In genomic region chr2:240851078-240851861, GRCh38 we compare ENCODE assay signal across 7 cellular contexts. TPM values are rescaled to one million over a fixed set of nuclear protein-coding genes. Genes with fewer than 3 reads are reported as not detected.
DNase-seq lines count a peak whose midpoint lies in the region; ATAC-seq and TF ChIP-seq lines count a peak whose summit lies in the region.

No MANE protein-coding gene starts in this region.

- no peaks in the 10 kb centered on the region for H4K20me1 ChIP-seq in SU-DHL-6 (ENCODE audit: low read depth, low read length)

- H3K27ac Mint-ChIP-seq in activated naive CD8-positive, alpha-beta T cell treated with anti-CD3 and anti-CD28 coated beads, Interleukin-2, amount 10 ng/mL, durations not matched to agents 7 days and 5 days = no peak overlapping the region

- no peak overlapping the region for H3K9ac ChIP-seq in SU-DHL-6 (ENCODE audit: low read length)

- intact Hi-C loops in Right ventricle myocardium superior (cut with DNase I) = no loop called here
- intact Hi-C loops in posterior vena cava (cut with DNase I) = no loop called here

- no peaks in the 10 kb centered on the region for H3K36me3 ChIP-seq in SU-DHL-6 (ENCODE audit: low read length)

- no peak overlapping the region for H2AFZ ChIP-seq in SU-DHL-6 (ENCODE audit: low read depth, low read length, severe bottlenecking)

- DNase-seq in NCI-H1092 treated with DMSO at 0.1 percent for 48 hours (lab: John Stamatoyannopoulos, UW) (peak; percentile 59), Right ventricle myocardium superior (peak; percentile 90), posterior vena cava (ENCODE audit: low spot score) (peak; percentile 94), ureter (ENCODE audit: low spot score) (peak; percentile 90)
- peak; percentile 85 for DNase-seq in activated naive CD8-positive, alpha-beta T cell treated with anti-CD3 and anti-CD28 coated beads, Interleukin-2, amount 10 ng/mL, durations not matched to agents 7 days and 5 days

- no peaks in the 10 kb centered on the region for H3K4me1 Mint-ChIP-seq in activated naive CD8-positive, alpha-beta T cell treated with anti-CD3 and anti-CD28 coated beads, Interleukin-2, amount 10 ng/mL, durations not matched to agents 7 days and 5 days

- no peaks in the 10 kb centered on the region for H3K9me2 ChIP-seq in SU-DHL-6 (replicated peaks; ENCODE audit: insufficient read depth, low read length)

- ATAC-seq in GM18517 (IDR thresholded peaks at IDR 0.05; ENCODE audit: unreplicated experiment) (peak; percentile 51), Right ventricle myocardium superior (ENCODE audit: poor library complexity) (peak; percentile 96)
- ATAC-seq in activated naive CD8-positive, alpha-beta T cell treated with anti-CD3 and anti-CD28 coated beads, Interleukin-2, amount 10 ng/mL, durations not matched to agents 7 days and 5 days (ENCODE audit: low read depth) = peak; percentile 93

- H3K9me3 ChIP-seq in SU-DHL-6 (ENCODE audit: insufficient read depth, low read length) = 0 out of 2 replicates have a peak, but pooled peaks cover 6% of the 10 kb centered on the region

- H3K4me3 Mint-ChIP-seq in activated naive CD8-positive, alpha-beta T cell treated with anti-CD3 and anti-CD28 coated beads, Interleukin-2, amount 10 ng/mL, durations not matched to agents 7 days and 5 days = no peak overlapping the region

- H3K36me3 Mint-ChIP-seq in activated naive CD8-positive, alpha-beta T cell treated with anti-CD3 and anti-CD28 coated beads, Interleukin-2, amount 10 ng/mL, durations not matched to agents 7 days and 5 days = peaks cover 3% of the 10 kb centered on the region

- no peak overlapping the region for H3K4me3 ChIP-seq in SU-DHL-6 (ENCODE audit: insufficient read depth, low read length, poor library complexity, severe bottlenecking)

- H3F3A ChIP-seq in SU-DHL-6 (ENCODE audit: insufficient read depth) = no peaks in the 10 kb centered on the region

- H3K27ac ChIP-seq in SU-DHL-6 (ENCODE audit: low read depth, low read length) = no peak overlapping the region

- H3K27me3 ChIP-seq in SU-DHL-6 (ENCODE audit: low read length) = no peaks in the 10 kb centered on the region

- no peaks in the 10 kb centered on the region for H3K27me3 Mint-ChIP-seq in activated naive CD8-positive, alpha-beta T cell treated with anti-CD3 and anti-CD28 coated beads, Interleukin-2, amount 10 ng/mL, durations not matched to agents 7 days and 5 days

- peak; percentile 81 for TF ChIP-seq CTCF in SU-DHL-6 (IDR thresholded peaks at IDR 0.05; ENCODE audit: insufficient read depth, low read length, poor library complexity, severe bottlenecking)

- H3K79me2 ChIP-seq in SU-DHL-6 (ENCODE audit: insufficient read depth, low read length) = no peaks in the 10 kb centered on the region

- H3K9me3 Mint-ChIP-seq in activated naive CD8-positive, alpha-beta T cell treated with anti-CD3 and anti-CD28 coated beads, Interleukin-2, amount 10 ng/mL, durations not matched to agents 7 days and 5 days = peaks cover 7% of the 10 kb centered on the region

- POLR2A ChIA-PET in activated naive CD8-positive, alpha-beta T cell treated with anti-CD3 and anti-CD28 coated beads, Interleukin-2, amount 10 ng/mL, durations not matched to agents 7 days and 5 days (lab: Charles Lee) = no interaction called here

- H3K4me2 ChIP-seq in SU-DHL-6 (ENCODE audit: low read depth, low read length, poor library complexity, severe bottlenecking) = no peak overlapping the region

RNA-seq across cellular contexts. Expression of gene AGXT, which starts 17.4 kb away (rescaled TPM):
- total RNA-seq in activated naive CD8-positive, alpha-beta T cell treated with anti-CD3 and anti-CD28 coated beads, Interleukin-2, amount 10 ng/mL, durations not matched to agents 7 days and 5 days = not detected
- not detected for total RNA-seq in Right ventricle myocardium superior
- not detected for total RNA-seq in posterior vena cava
- 0.31 TPM for total RNA-seq in ureter

RNA-seq across cellular contexts. Expression of gene KIF1A, which starts 31.3 kb away (rescaled TPM):
- total RNA-seq in activated naive CD8-positive, alpha-beta T cell treated with anti-CD3 and anti-CD28 coated beads, Interleukin-2, amount 10 ng/mL, durations not matched to agents 7 days and 5 days = 1 to 10 TPM; 2.0 to 2.3 TPM
- total RNA-seq in Right ventricle myocardium superior = 0.65 TPM
- total RNA-seq in posterior vena cava = under 1 TPM; 0.37 to 0.57 TPM
- 1.2 TPM for total RNA-seq in ureter

RNA-seq across cellular contexts. Expression of gene MAB21L4, which starts 44.7 kb away (rescaled TPM):
- not detected for total RNA-seq in activated naive CD8-positive, alpha-beta T cell treated with anti-CD3 and anti-CD28 coated beads, Interleukin-2, amount 10 ng/mL, durations not matched to agents 7 days and 5 days
- total RNA-seq in Right ventricle myocardium superior (not detected), posterior vena cava (not detected), ureter (2.5 TPM)

RNA-seq across cellular contexts. Expression of gene CROCC2, which starts 54.9 kb away (rescaled TPM):
- not detected for total RNA-seq in activated naive CD8-positive, alpha-beta T cell treated with anti-CD3 and anti-CD28 coated beads, Interleukin-2, amount 10 ng/mL, durations not matched to agents 7 days and 5 days
- total RNA-seq in Right ventricle myocardium superior = not detected
- total RNA-seq in posterior vena cava = under 1 TPM in 1 of 2 donors, not detected in 1; 0.09 TPM
- total RNA-seq in ureter = 0.23 TPM
